In the genomic region with DNA sequence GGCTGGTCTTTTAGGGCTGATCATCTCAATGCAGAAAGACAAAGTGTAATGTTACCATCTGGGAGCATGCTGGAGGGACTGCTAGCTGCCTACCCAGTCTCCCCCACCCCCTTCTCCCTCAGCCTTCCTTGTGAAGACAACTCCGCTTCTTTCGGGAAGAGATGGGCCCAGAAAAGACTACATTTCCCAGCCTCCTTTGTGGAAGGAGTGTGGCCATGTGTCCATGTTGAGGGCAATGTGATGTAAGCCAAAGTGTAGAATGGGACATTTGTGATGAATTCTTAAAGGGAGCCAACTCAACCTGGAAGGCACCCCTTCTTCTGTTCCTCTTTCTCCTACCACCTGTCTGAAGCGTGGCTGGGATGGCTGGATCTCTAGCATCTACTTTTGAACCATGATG, we compare ENCODE assay signal across 2 cellular contexts.
TF ChIP-seq lines count a peak whose summit lies in the region.

No MANE protein-coding gene starts in this region.

TF ChIP-seq in HepG2, 621 proteins besides CTCF, POLR2A, EP300 and RAD21:
- TF ChIP-seq FIP1L1 (IDR thresholded peaks at IDR 0.05; ENCODE audit: borderline replicate concordance, insufficient read depth, low read depth, low read length), result no peak
- TF ChIP-seq THAP11 (CRISPR knock-in tag; IDR thresholded peaks at IDR 0.05), result peak; percentile 37; the same call in 1 of the 2 replicates

TF ChIP-seq in K562, 482 proteins besides CTCF, POLR2A, EP300 and RAD21:
- no peak for TF ChIP-seq MEF2A (IDR thresholded peaks at IDR 0.05; ENCODE audit: control insufficient read depth, low read depth, low read length)
- TF ChIP-seq HCFC1 (IDR thresholded peaks at IDR 0.05; ENCODE audit: low read depth, low read length), result peak; percentile 55
- TF ChIP-seq, protein P1, sequence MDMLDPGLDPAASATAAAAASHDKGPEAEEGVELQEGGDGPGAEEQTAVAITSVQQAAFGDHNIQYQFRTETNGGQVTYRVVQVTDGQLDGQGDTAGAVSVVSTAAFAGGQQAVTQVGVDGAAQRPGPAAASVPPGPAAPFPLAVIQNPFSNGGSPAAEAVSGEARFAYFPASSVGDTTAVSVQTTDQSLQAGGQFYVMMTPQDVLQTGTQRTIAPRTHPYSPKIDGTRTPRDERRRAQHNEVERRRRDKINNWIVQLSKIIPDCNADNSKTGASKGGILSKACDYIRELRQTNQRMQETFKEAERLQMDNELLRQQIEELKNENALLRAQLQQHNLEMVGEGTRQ (CRISPR knock-in tag; IDR thresholded peaks at IDR 0.05), result peak; percentile 47
- TF ChIP-seq ZNF143 (CRISPR knock-in tag; IDR thresholded peaks at IDR 0.05), result peak; percentile 35; the same call in 1 of the 2 replicates
